1 cellular context compared by ENCODE assay signal in the genomic region with DNA sequence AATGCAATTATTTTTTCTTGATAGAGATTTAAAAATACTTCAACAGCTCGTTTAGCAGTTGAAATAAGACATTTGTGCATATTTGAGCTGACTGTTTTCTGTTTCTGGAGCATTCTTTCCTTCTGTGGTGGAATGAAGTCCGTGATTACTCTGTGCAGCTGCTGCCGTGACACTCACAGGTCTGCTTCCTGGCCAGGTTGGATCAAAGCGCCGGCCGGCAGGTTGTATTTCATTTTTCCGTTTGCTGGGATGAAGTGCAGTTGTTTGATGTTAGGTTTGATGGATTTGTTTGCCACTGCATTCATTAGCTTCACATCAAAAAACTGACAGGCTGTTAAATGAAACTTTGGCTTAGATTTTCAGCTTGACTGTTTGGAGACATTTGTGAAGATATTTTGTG.
A peak's percentile ranks its signal among the peaks of the same experiment; 100 is the strongest.
TF ChIP-seq lines count a peak whose summit lies in the region.

No MANE protein-coding gene starts in this region.

TF ChIP-seq in HepG2, 621 proteins besides CTCF, POLR2A, EP300 and RAD21 (continued from another document):
- TF ChIP-seq, protein P1, sequence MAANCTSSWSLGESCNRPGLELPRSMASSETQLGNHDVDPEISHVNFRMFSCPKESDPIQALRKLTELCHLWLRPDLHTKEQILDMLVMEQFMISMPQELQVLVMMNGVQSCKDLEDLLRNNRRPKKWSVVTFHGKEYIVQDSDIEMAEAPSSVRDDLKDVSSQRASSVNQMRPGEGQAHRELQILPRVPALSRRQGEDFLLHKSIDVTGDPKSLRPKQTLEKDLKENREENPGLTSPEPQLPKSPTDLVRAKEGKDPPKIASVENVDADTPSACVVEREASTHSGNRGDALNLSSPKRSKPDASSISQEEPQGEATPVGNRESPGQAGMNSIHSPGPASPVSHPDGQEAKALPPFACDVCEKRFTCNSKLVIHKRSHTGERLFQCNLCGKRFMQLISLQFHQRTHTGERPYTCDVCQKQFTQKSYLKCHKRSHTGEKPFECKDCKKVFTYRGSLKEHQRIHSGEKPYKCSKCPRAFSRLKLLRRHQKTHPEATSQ (CRISPR knock-in tag; IDR thresholded peaks at IDR 0.05; ENCODE audit: borderline replicate concordance): 0 out of 2 replicates have a peak, but pooled peaks have one; percentile 18
- TF ChIP-seq SIN3A (IDR thresholded peaks at IDR 0.05; ENCODE audit: borderline replicate concordance, low read depth, low read length) (0 out of 2 replicates have a peak, but pooled peaks have one; percentile 66), KLF13 (CRISPR knock-in tag; IDR thresholded peaks at IDR 0.05) (no peak), DPF2 (CRISPR knock-in tag; IDR thresholded peaks at IDR 0.05; ENCODE audit: borderline replicate concordance, low read depth) (peak; percentile 94), ZNF232 (CRISPR knock-in tag; IDR thresholded peaks at IDR 0.05; ENCODE audit: borderline replicate concordance) (peak; percentile 84; the same call in 1 of the 2 replicates), NFKBIZ (CRISPR knock-in tag; IDR thresholded peaks at IDR 0.05) (no peak), HNF4G (IDR thresholded peaks at IDR 0.05; ENCODE audit: borderline replicate concordance, low read depth, low read length) (peak; percentile 80), HNF4G (CRISPR knock-in tag; IDR thresholded peaks at IDR 0.05; ENCODE audit: borderline replicate concordance, low read depth) (peak; percentile 47; the same call in 1 of the 2 replicates), BRCA1 (CRISPR knock-in tag; IDR thresholded peaks at IDR 0.05) (no peak), HNRNPK (IDR thresholded peaks at IDR 0.05; ENCODE audit: low read depth, low read length, poor library complexity, severe bottlenecking) (no peak), DNMT3B (CRISPR knock-in tag; conservative IDR thresholded peaks at IDR 0.05) (0 out of 2 replicates have a peak, but pooled peaks have one; percentile 38), ASH2L (IDR thresholded peaks at IDR 0.05; ENCODE audit: insufficient read length, low read depth, low read length) (peak; percentile 80), ERF (CRISPR knock-in tag; IDR thresholded peaks at IDR 0.05) (peak; percentile 87), ZFP1 (CRISPR knock-in tag; IDR thresholded peaks at IDR 0.05) (no peak), ZNF251 (CRISPR knock-in tag; IDR thresholded peaks at IDR 0.05) (no peak), POLR2G (IDR thresholded peaks at IDR 0.05; ENCODE audit: low read depth, low read length) (peak; percentile 51; the same call in 1 of the 2 replicates), NFATC3 (CRISPR knock-in tag; IDR thresholded peaks at IDR 0.05) (no peak), KMT2A (CRISPR knock-in tag; IDR thresholded peaks at IDR 0.05) (peak; percentile 44; the same call in 1 of the 2 replicates), ZNF629 (CRISPR knock-in tag; conservative IDR thresholded peaks at IDR 0.05) (0 out of 2 replicates have a peak, but pooled peaks have one; percentile 26), HNF4A (CRISPR knock-in tag; IDR thresholded peaks at IDR 0.05) (peak; percentile 87), ZMYM4 (CRISPR knock-in tag; IDR thresholded peaks at IDR 0.05) (peak; percentile 48), ZFP36L2 (CRISPR knock-in tag; IDR thresholded peaks at IDR 0.05) (no peak), ZSCAN29 (CRISPR knock-in tag; conservative IDR thresholded peaks at IDR 0.05) (0 out of 2 replicates have a peak, but pooled peaks have one; percentile 34), ZNF615 (CRISPR knock-in tag; IDR thresholded peaks at IDR 0.05; ENCODE audit: borderline replicate concordance) (no peak), ZNF12 (CRISPR knock-in tag; IDR thresholded peaks at IDR 0.05) (peak; percentile 29; the same call in 1 of the 2 replicates), FOXO1 (CRISPR knock-in tag; IDR thresholded peaks at IDR 0.05) (peak; percentile 93), ZNF263 (CRISPR knock-in tag; IDR thresholded peaks at IDR 0.05) (peak; percentile 33; the same call in 1 of the 2 replicates)
- TF ChIP-seq, protein P2, sequence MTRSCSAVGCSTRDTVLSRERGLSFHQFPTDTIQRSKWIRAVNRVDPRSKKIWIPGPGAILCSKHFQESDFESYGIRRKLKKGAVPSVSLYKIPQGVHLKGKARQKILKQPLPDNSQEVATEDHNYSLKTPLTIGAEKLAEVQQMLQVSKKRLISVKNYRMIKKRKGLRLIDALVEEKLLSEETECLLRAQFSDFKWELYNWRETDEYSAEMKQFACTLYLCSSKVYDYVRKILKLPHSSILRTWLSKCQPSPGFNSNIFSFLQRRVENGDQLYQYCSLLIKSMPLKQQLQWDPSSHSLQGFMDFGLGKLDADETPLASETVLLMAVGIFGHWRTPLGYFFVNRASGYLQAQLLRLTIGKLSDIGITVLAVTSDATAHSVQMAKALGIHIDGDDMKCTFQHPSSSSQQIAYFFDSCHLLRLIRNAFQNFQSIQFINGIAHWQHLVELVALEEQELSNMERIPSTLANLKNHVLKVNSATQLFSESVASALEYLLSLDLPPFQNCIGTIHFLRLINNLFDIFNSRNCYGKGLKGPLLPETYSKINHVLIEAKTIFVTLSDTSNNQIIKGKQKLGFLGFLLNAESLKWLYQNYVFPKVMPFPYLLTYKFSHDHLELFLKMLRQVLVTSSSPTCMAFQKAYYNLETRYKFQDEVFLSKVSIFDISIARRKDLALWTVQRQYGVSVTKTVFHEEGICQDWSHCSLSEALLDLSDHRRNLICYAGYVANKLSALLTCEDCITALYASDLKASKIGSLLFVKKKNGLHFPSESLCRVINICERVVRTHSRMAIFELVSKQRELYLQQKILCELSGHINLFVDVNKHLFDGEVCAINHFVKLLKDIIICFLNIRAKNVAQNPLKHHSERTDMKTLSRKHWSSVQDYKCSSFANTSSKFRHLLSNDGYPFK (CRISPR knock-in tag; IDR thresholded peaks at IDR 0.05; ENCODE audit: borderline replicate concordance): no peak
- TF ChIP-seq, protein P3, sequence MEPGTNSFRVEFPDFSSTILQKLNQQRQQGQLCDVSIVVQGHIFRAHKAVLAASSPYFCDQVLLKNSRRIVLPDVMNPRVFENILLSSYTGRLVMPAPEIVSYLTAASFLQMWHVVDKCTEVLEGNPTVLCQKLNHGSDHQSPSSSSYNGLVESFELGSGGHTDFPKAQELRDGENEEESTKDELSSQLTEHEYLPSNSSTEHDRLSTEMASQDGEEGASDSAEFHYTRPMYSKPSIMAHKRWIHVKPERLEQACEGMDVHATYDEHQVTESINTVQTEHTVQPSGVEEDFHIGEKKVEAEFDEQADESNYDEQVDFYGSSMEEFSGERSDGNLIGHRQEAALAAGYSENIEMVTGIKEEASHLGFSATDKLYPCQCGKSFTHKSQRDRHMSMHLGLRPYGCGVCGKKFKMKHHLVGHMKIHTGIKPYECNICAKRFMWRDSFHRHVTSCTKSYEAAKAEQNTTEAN (CRISPR knock-in tag; conservative IDR thresholded peaks at IDR 0.05): no peak
- TF ChIP-seq, protein P4, sequence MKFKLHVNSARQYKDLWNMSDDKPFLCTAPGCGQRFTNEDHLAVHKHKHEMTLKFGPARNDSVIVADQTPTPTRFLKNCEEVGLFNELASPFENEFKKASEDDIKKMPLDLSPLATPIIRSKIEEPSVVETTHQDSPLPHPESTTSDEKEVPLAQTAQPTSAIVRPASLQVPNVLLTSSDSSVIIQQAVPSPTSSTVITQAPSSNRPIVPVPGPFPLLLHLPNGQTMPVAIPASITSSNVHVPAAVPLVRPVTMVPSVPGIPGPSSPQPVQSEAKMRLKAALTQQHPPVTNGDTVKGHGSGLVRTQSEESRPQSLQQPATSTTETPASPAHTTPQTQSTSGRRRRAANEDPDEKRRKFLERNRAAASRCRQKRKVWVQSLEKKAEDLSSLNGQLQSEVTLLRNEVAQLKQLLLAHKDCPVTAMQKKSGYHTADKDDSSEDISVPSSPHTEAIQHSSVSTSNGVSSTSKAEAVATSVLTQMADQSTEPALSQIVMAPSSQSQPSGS (CRISPR knock-in tag; IDR thresholded peaks at IDR 0.05): 0 out of 2 replicates have a peak, but pooled peaks have one; percentile 50
- TF ChIP-seq, protein P5, sequence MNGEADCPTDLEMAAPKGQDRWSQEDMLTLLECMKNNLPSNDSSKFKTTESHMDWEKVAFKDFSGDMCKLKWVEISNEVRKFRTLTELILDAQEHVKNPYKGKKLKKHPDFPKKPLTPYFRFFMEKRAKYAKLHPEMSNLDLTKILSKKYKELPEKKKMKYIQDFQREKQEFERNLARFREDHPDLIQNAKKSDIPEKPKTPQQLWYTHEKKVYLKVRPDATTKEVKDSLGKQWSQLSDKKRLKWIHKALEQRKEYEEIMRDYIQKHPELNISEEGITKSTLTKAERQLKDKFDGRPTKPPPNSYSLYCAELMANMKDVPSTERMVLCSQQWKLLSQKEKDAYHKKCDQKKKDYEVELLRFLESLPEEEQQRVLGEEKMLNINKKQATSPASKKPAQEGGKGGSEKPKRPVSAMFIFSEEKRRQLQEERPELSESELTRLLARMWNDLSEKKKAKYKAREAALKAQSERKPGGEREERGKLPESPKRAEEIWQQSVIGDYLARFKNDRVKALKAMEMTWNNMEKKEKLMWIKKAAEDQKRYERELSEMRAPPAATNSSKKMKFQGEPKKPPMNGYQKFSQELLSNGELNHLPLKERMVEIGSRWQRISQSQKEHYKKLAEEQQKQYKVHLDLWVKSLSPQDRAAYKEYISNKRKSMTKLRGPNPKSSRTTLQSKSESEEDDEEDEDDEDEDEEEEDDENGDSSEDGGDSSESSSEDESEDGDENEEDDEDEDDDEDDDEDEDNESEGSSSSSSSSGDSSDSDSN (CRISPR knock-in tag; IDR thresholded peaks at IDR 0.05): no peak
- TF ChIP-seq, protein P6, sequence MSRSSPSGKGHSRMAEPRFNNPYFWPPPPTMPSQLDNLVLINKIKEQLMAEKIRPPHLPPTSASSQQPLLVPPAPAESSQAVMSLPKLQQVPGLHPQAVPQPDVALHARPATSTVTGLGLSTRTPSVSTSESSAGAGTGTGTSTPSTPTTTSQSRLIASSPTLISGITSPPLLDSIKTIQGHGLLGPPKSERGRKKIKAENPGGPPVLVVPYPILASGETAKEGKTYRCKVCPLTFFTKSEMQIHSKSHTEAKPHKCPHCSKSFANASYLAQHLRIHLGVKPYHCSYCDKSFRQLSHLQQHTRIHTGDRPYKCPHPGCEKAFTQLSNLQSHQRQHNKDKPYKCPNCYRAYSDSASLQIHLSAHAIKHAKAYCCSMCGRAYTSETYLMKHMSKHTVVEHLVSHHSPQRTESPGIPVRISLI (CRISPR knock-in tag; IDR thresholded peaks at IDR 0.05; ENCODE audit: borderline replicate concordance): peak; percentile 60; the same call in 1 of the 2 replicates
- TF ChIP-seq, protein P7, sequence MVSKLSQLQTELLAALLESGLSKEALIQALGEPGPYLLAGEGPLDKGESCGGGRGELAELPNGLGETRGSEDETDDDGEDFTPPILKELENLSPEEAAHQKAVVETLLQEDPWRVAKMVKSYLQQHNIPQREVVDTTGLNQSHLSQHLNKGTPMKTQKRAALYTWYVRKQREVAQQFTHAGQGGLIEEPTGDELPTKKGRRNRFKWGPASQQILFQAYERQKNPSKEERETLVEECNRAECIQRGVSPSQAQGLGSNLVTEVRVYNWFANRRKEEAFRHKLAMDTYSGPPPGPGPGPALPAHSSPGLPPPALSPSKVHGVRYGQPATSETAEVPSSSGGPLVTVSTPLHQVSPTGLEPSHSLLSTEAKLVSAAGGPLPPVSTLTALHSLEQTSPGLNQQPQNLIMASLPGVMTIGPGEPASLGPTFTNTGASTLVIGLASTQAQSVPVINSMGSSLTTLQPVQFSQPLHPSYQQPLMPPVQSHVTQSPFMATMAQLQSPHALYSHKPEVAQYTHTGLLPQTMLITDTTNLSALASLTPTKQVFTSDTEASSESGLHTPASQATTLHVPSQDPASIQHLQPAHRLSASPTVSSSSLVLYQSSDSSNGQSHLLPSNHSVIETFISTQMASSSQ (IDR thresholded peaks at IDR 0.05; ENCODE audit: low read depth): peak; percentile 65
- TF ChIP-seq, protein P7 (CRISPR knock-in tag; IDR thresholded peaks at IDR 0.05; ENCODE audit: borderline replicate concordance): peak; percentile 67; the same call in 1 of the 2 replicates
TF ChIP-seq in HepG2: peak in this region for 157.
